8 cellular contexts compared by ENCODE assay signal in the genomic region with DNA sequence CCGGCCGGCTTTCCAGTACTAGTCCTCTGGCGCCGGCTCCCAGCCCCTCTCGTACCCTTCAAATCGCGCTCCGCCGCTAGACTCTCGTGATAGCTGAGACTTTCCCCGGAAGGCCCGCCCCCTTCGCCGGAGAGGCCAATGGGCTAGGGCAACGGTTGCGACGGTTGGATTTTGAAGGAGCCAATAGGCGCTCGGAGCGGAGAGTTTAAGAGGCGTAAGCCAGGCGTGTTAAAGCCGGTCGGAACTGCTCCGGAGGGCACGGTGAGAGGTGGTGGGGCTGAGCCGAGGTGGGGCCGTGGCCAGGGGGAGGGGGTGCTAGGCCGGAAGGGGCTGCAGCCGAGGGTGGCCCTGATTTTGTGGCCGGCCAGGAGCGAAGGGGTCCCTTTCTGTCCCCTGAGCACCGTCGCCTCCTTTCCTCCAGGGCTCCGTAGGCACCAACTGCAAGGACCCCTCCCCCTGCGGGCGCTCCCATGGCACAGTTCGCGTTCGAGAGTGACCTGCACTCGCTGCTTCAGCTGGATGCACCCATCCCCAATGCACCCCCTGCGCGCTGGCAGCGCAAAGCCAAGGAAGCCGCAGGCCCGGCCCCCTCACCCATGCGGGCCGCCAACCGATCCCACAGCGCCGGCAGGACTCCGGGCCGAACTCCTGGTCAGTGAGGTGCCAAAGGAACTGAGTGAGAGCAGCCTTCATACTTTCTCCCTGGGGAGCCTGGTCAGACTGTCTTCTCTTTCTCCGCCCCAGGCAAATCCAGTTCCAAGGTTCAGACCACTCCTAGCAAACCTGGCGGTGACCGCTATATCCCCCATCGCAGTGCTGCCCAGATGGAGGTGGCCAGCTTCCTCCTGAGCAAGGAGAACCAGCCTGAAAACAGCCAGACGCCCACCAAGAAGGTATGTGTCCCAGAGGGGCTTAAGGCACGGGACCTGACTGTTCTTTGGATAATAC. TPM values are rescaled to one million over a fixed set of nuclear protein-coding genes. Genes with fewer than 3 reads are reported as not detected.
A peak's percentile ranks its signal among the peaks of the same experiment; 100 is the strongest.
DNase-seq lines count a peak whose midpoint lies in the region; ATAC-seq and TF ChIP-seq lines count a peak whose summit lies in the region.

A gene (plus strand): TSS at position 236 of the 948 bp plus-strand sequence. CDS start 235 bp downstream, at position 471.

- H3K4me2 ChIP-seq in H9 (ENCODE audit: insufficient read depth, insufficient read length, low read length) = peak within 1 kb of the TSS; percentile 95

- no peak within 1 kb of the TSS for H2AFZ ChIP-seq in H9 (ENCODE audit: low read length)

- no peak within 1 kb of the TSS for H2BK120ac ChIP-seq in H9 (ENCODE audit: low read depth, low read length, poor library complexity, severe bottlenecking)

- H3K9me3 ChIP-seq in H9 (ENCODE audit: control insufficient read depth, low read depth, low read length) = no peaks in the 10 kb centered on the region
- H3K9me3 ChIP-seq in MG63 = no peaks in the 10 kb centered on the region

- H2BK12ac ChIP-seq in H9 (ENCODE audit: insufficient read length, low read depth, low read length) = no peak within 1 kb of the TSS

- no peaks in the 10 kb centered on the region; the same call in 1 of the 2 replicates for H3K27me3 Mint-ChIP-seq in H9 (ENCODE audit: low read depth)
- H3K27me3 Mint-ChIP-seq in nephron progenitor cell (ENCODE audit: low read depth, poor library complexity) = no peaks in the 10 kb centered on the region
- no peaks in the 10 kb centered on the region for H3K27me3 Mint-ChIP-seq in stimulated activated naive CD8-positive, alpha-beta T cell treated with anti-CD3 and anti-CD28 coated beads, Interleukin-15, amount 100 ng/mL, for 72 hours

- H3K4me3 Mint-ChIP-seq in H9 (peak within 1 kb of the TSS; percentile 91 to 92), nephron progenitor cell (peak within 1 kb of the TSS; percentile 91)
- H3K4me3 Mint-ChIP-seq in stimulated activated naive CD8-positive, alpha-beta T cell treated with anti-CD3 and anti-CD28 coated beads, Interleukin-15, amount 100 ng/mL, for 72 hours = peak within 1 kb of the TSS; percentile 94 to 98

- H3K36me3 ChIP-seq in MG63 = peaks cover 52% of the 10 kb centered on the region

- H3K23me2 ChIP-seq in H9 (ENCODE audit: insufficient read length, low read depth, low read length, poor library complexity, severe bottlenecking) = peaks cover 5% of the 10 kb centered on the region

- peak within 1 kb of the TSS; percentile 89 for H3K14ac ChIP-seq in H9 (ENCODE audit: insufficient read depth, low read length)

- no peak within 1 kb of the TSS for H3T11ph ChIP-seq in H9 (ENCODE audit: low read length)

- peak within 1 kb of the TSS; percentile 86 for H3K9ac ChIP-seq in H9 (ENCODE audit: extremely low read depth, insufficient read length, low read length)

- H3K56ac ChIP-seq in H9 (ENCODE audit: insufficient read length, low read depth, low read length) = peak within 1 kb of the TSS; percentile 70

- no peaks in the 10 kb centered on the region; a peak in 2 of 5 replicates for H3K9me3 Mint-ChIP-seq in H9
- H3K9me3 Mint-ChIP-seq in nephron progenitor cell = no peaks in the 10 kb centered on the region
- no peaks in the 10 kb centered on the region for H3K9me3 Mint-ChIP-seq in stimulated activated naive CD8-positive, alpha-beta T cell treated with anti-CD3 and anti-CD28 coated beads, Interleukin-15, amount 100 ng/mL, for 72 hours

- H2BK5ac ChIP-seq in H9 (ENCODE audit: insufficient read length, low read length) = peak within 1 kb of the TSS; percentile 4

- H3K27me3 ChIP-seq in H9 (ENCODE audit: insufficient read depth, low read length) (no peaks in the 10 kb centered on the region), MG63 (no peaks in the 10 kb centered on the region)

- H4K91ac ChIP-seq in H9 (ENCODE audit: insufficient read length, low read depth, low read length) = no peak within 1 kb of the TSS

- no peak within 1 kb of the TSS for H4K8ac ChIP-seq in H9 (replicated peaks; ENCODE audit: insufficient read length, low read depth, low read length)

- TF ChIP-seq CTCF in H9 (conservative IDR thresholded peaks at IDR 0.05) (no peak), fibroblast of the aortic adventitia (IDR thresholded peaks at IDR 0.05; ENCODE audit: insufficient read depth, low read length) (no peak), nephron progenitor cell (IDR thresholded peaks at IDR 0.05) (no peak)

- H3K23ac ChIP-seq in H9 (ENCODE audit: insufficient read length, low read depth, low read length) = no peak within 1 kb of the TSS

- H2AK5ac ChIP-seq in H9 (ENCODE audit: insufficient read length, low read length) = no peak within 1 kb of the TSS

- H4K20me1 ChIP-seq in H9 (ENCODE audit: control insufficient read depth, insufficient read depth, insufficient read length) = no peaks in the 10 kb centered on the region

- H3K4me1 ChIP-seq in H9 (ENCODE audit: insufficient read depth, low read length) = peaks cover 6% of the 10 kb centered on the region; the same call in 1 of the 2 replicates

- no peak within 1 kb of the TSS for H2BK20ac ChIP-seq in H9 (ENCODE audit: low read depth, low read length, poor library complexity, severe bottlenecking)

- peak within 1 kb of the TSS; percentile 8 for H3K27ac ChIP-seq in H9 (ENCODE audit: insufficient read length, low read depth, low read length)

- H2BK15ac ChIP-seq in H9 (ENCODE audit: low read depth, low read length) = no peak within 1 kb of the TSS

- H3K27ac Mint-ChIP-seq in H9 = peak within 1 kb of the TSS; percentile 99
- peak within 1 kb of the TSS; percentile 95 for H3K27ac Mint-ChIP-seq in nephron progenitor cell
- H3K27ac Mint-ChIP-seq in stimulated activated naive CD8-positive, alpha-beta T cell treated with anti-CD3 and anti-CD28 coated beads, Interleukin-15, amount 100 ng/mL, for 72 hours = peak within 1 kb of the TSS; percentile 95 to 96

- DNase-seq in ELR (ENCODE audit: low read depth) (peak; percentile 100), H9 (peak; percentile 99), MG63 (peak; percentile 98), SHP77 treated with DMSO at 0.1 percent for 48 hours (lab: John Stamatoyannopoulos, UW) (peak; percentile 92), fibroblast of the aortic adventitia (ENCODE audit: low read depth) (peak; percentile 95), nephron progenitor cell (peak; percentile 98)
- DNase-seq in activated effector memory CD4-positive, alpha-beta T cell treated with anti-CD3 and anti-CD28 coated beads, Interleukin-2, amount 50 U/mL, for 16 hours = peak; percentile 99
- peak; percentile 98 to 99 for DNase-seq in stimulated activated naive CD8-positive, alpha-beta T cell treated with anti-CD3 and anti-CD28 coated beads, Interleukin-15, amount 100 ng/mL, for 72 hours

- H4K5ac ChIP-seq in H9 (ENCODE audit: insufficient read length, low read depth, low read length) = no peak within 1 kb of the TSS

- peak within 1 kb of the TSS; percentile 81 for H3K18ac ChIP-seq in H9 (ENCODE audit: insufficient read length, low read depth, low read length)

- WGBS in H9 (ENCODE audit: extremely low coverage, insufficient read length, low lambda C conversion rate) = no CpG with 5 or more reads among the region's 59 CpGs

- H3K79me2 ChIP-seq in H9 (ENCODE audit: insufficient read depth, low read length) = peaks cover 15% of the 10 kb centered on the region; the same call in 1 of the 2 replicates

- H3K4me3 ChIP-seq in MG63 (peak within 1 kb of the TSS; percentile 89), fibroblast of the aortic adventitia (ENCODE audit: low read depth, low read length) (peak within 1 kb of the TSS; percentile 75)

- peak; percentile 98 for ATAC-seq in stimulated activated naive CD8-positive, alpha-beta T cell treated with anti-CD3 and anti-CD28 coated beads, Interleukin-15, amount 100 ng/mL, for 72 hours

- H3K79me1 ChIP-seq in H9 (ENCODE audit: insufficient read depth, low read depth, low read length, poor library complexity, severe bottlenecking) = peaks cover 14% of the 10 kb centered on the region

- peaks cover 29 to 33% of the 10 kb centered on the region in 2 experiments for H3K4me1 Mint-ChIP-seq in H9
- H3K4me1 Mint-ChIP-seq in nephron progenitor cell = peaks cover 53% of the 10 kb centered on the region
- peaks cover 56% of the 10 kb centered on the region for H3K4me1 Mint-ChIP-seq in stimulated activated naive CD8-positive, alpha-beta T cell treated with anti-CD3 and anti-CD28 coated beads, Interleukin-15, amount 100 ng/mL, for 72 hours

- H3K36me3 Mint-ChIP-seq in H9 (ENCODE audit: insufficient read depth in 1 of 3, low read depth in 3 of 3) = peaks cover 40 to 54% (median 46%) of the 10 kb centered on the region in 3 experiments
- peaks cover 34% of the 10 kb centered on the region for H3K36me3 Mint-ChIP-seq in nephron progenitor cell (ENCODE audit: low read depth)

- H3K4ac ChIP-seq in H9 (ENCODE audit: low read depth, low read length) = no peak within 1 kb of the TSS; the same call in none of the 2 replicates

RNA-seq across cellular contexts. Expression of the gene that starts here (rescaled TPM):
- total RNA-seq in H9 (2021) (246 and 251 TPM in 2 replicates), fibroblast of the aortic adventitia (ENCODE audit: low replicate concordance) (0.33 and 23.9 TPM in 2 replicates)
- 152 and 260 TPM in 2 replicates for total RNA-seq in MG63 (2014; rRNA removed; shearing (Covaris generic); ENCODE audit: low replicate concordance)

Comparison
In these comparisons a context has a peak if more than half of its experiments do, and no peak if none do; other contexts are left out.
1. Peak in every context shown above with its lines: DNase-seq, ATAC-seq, H3K4me3 ChIP-seq and H3K27ac ChIP-seq.